21 cellular contexts compared by ENCODE assay signal in genomic region chr11:116519499-116519898, GRCh38.
DNase-seq lines count a peak whose midpoint lies in the region; ATAC-seq and TF ChIP-seq lines count a peak whose summit lies in the region.
"Had no signal": no experiment of that assay in that cellular context is flagged by ENCODE, and none has a peak within 500 bp of the region (broad histone marks: within the 10 kb centered on the region; RNA-seq: fewer than 3 reads in every experiment).

No MANE protein-coding gene starts in this region.

- H3K4me3 ChIP-seq in GM06990 (replicated peaks; ENCODE audit: low read depth, low read length), result no peak overlapping the region
- H3K4me3 ChIP-seq: BLaER1, mucosa of descending colon, PC-9, SJCRH30, smooth muscle cell had no signal

- ATAC-seq in GM19351 (IDR thresholded peaks at IDR 0.05; ENCODE audit: unreplicated experiment) (peak; percentile 98), HG02870 (IDR thresholded peaks at IDR 0.05; ENCODE audit: unreplicated experiment) (peak; percentile 86), HG03469 (IDR thresholded peaks at IDR 0.05; ENCODE audit: unreplicated experiment) (no peak)
- ATAC-seq: HepG2, mucosa of descending colon had no signal

- TF ChIP-seq CTCF in GM06990 (IDR thresholded peaks at IDR 0.05; ENCODE audit: insufficient read depth, low read length, poor library complexity, severe bottlenecking), result no peak

- DNase-seq in GM06990 (ENCODE audit: extremely low read depth, insufficient read length) (peak; percentile 11), MV-4-11 (lab: John Stamatoyannopoulos, UW) (peak; percentile 3), hypothalamus (lab: John Stamatoyannopoulos, UW) (no peak), NAMALWA (ENCODE audit: low spot score) (no peak), GDM1 (lab: John Stamatoyannopoulos, UW) (no peak)
- DNase-seq: activated naive CD4-positive, alpha-beta T cell treated with anti-CD3 and anti-CD28 coated beads, Interleukin-2, amount 50 U/mL, for 16 hours; activated T-cell treated with anti-CD3 and anti-CD28 coated beads for 4 hours; effector CD8-positive, alpha-beta T cell; glutamatergic neuron; mucosa of descending colon; NCI-H146; NCI-H748 treated with DMSO at 0.1 percent for 48 hours; PC-9; SJCRH30; stimulated activated CD4-positive, alpha-beta T cell treated with anti-CD3 and anti-CD28 coated beads, Interleukin-4, amount 100 ng/mL, for 24 hours had no signal

- H3K36me3 ChIP-seq in GM06990 (ENCODE audit: control insufficient read depth, insufficient read depth, low read length), result no peaks in the 10 kb centered on the region
- H3K36me3 ChIP-seq: BLaER1, SJCRH30 had no signal

- no peaks in the 10 kb centered on the region; the same call in 1 of the 2 replicates for H3K27me3 ChIP-seq in GM06990 (replicated peaks; ENCODE audit: control insufficient read depth, insufficient read depth, low read length)
- H3K27me3 ChIP-seq: BLaER1, SJCRH30 had no signal

Comparison
In these comparisons a context has a peak if more than half of its experiments do, and no peak if none do; other contexts are left out.
1. DNase-seq: peak in GM06990 (single experiment) and MV-4-11 (single experiment); none in hypothalamus (0 of 51), NAMALWA (single experiment) and GDM1 (single experiment).